Comparison of ENCODE assay signal across 9 cellular contexts in the genomic region with DNA sequence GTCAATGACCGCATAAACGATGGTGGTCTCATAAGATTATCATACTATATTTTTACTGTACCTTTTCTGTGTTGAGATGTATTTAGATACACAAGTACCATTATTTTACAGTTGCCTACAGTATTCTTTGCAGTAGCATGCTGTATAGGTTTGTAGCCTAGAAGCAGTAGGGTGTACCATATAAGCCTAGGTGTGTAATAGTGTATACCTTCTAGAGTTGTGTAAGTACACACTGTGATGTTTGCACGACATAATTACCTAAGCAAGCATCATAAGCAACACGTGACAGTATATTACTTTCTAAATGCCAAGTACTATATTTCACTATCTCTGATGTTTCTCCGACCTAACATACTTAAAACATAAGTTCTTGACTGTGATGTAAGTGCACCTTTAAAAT. TPM values are rescaled to one million over a fixed set of nuclear protein-coding genes. Genes with fewer than 3 reads are reported as not detected.
DNase-seq lines count a peak whose midpoint lies in the region; FAIRE-seq and TF ChIP-seq lines count a peak whose summit lies in the region.
"Had no signal": no experiment of that assay in that cellular context is flagged by ENCODE, and none has a peak within 500 bp of the region (broad histone marks: within the 10 kb centered on the region; RNA-seq: fewer than 3 reads in every experiment).

No MANE protein-coding gene starts in this region.

- intact Hi-C loops in ascending aorta (cut with DNase I), result no loop called here
- intact Hi-C loops in spleen (cut with DNase I; ENCODE audit: low total_unique reads), result no loop called here
- intact Hi-C loops in Caco-2 (cut with micrococcal nuclease; ENCODE audit: unreplicated experiment), result no loop called here

- H3K4me3 ChIP-seq in HUES48 (ENCODE audit: low read depth, low read length) (peak overlapping the region; percentile 38; the same call in 1 of the 2 replicates), ascending aorta (peak overlapping the region; percentile 58 to 60), keratinocyte (ENCODE audit: control insufficient read depth in 2 of 3, extremely low read depth in 1 of 3, insufficient read depth in 2 of 3, low read depth in 1 of 3, low read length in 3 of 3) (peak overlapping the region; percentile 33 to 76 (median 67)), spleen (peak overlapping the region; percentile 3 to 69 (median 44)), Caco-2 (ENCODE audit: low read depth, low read length) (no peak overlapping the region)

- no TSS peak for BruUV-seq in Caco-2 (replicated peaks; lab: Mats Ljungman, UMichigan)

- H3K79me2 ChIP-seq in keratinocyte (ENCODE audit: control insufficient read depth, insufficient read depth, low read length), result peaks cover 33% of the 10 kb centered on the region

- dilution Hi-C loops in keratinocyte (cut with MboI; ENCODE audit: extremely low pct_ligation_motif_present, low sequenced_read_pairs), result no loop called here

- H3K27ac ChIP-seq in HUES48 (ENCODE audit: low read depth, low read length) (no peak overlapping the region), ascending aorta (peak overlapping the region; percentile 62 to 72), keratinocyte (ENCODE audit: control insufficient read depth, insufficient read depth, low read length) (peak overlapping the region; percentile 80), spleen (peak overlapping the region in 7 of 8 donors; percentile 10 to 87 (median 84))

- H3K4me1 ChIP-seq in HUES48 (ENCODE audit: control insufficient read depth, insufficient read depth, low read length), result peaks cover 24% of the 10 kb centered on the region
- peaks cover 0 to 10% of the 10 kb centered on the region in 2 donors for H3K4me1 ChIP-seq in ascending aorta
- H3K4me1 ChIP-seq in keratinocyte (ENCODE audit: control insufficient read depth, extremely low read depth, insufficient read depth, low read length), result peaks cover 9% of the 10 kb centered on the region
- peaks cover 7 to 71% (median 26%) of the 10 kb centered on the region in 6 donors for H3K4me1 ChIP-seq in spleen
- H3K4me1 ChIP-seq in Caco-2, result peaks cover 6% of the 10 kb centered on the region; the same call in 1 of the 2 replicates

- POLR2A ChIA-PET in Caco-2 (lab: Charles Lee), result no interaction called here

- no peak overlapping the region for H3K4me3 Mint-ChIP-seq in Caco-2 (ENCODE audit: unreplicated experiment)

- 0 out of 2 replicates have a peak, but pooled peaks cover 3% of the 10 kb centered on the region for H3K27me3 ChIP-seq in HUES48 (ENCODE audit: control insufficient read depth, insufficient read depth, low read length)
- no peaks in the 10 kb centered on the region for H3K27me3 ChIP-seq in ascending aorta
- no peaks in the 10 kb centered on the region for H3K27me3 ChIP-seq in keratinocyte (ENCODE audit: control insufficient read depth, extremely low read depth, insufficient read depth, low read length)
- H3K27me3 ChIP-seq in spleen (replicated peaks in 1 of 7), result no peaks in the 10 kb centered on the region
- H3K27me3 ChIP-seq in Caco-2 (replicated peaks; ENCODE audit: control insufficient read depth, insufficient read depth, low read length), result no peaks in the 10 kb centered on the region

- no peak for TF ChIP-seq CTCF in ascending aorta (IDR thresholded peaks at IDR 0.05)
- no peak for TF ChIP-seq CTCF in keratinocyte (optimal IDR thresholded peaks at IDR 0.05 in 1 of 3, IDR thresholded peaks at IDR 0.05 in 1 of 3, conservative IDR thresholded peaks at IDR 0.05 in 1 of 3; ENCODE audit: extremely low read depth in 1 of 3, insufficient read depth in 2 of 3, low read length in 3 of 3)
- TF ChIP-seq CTCF in spleen (IDR thresholded peaks at IDR 0.05 in 8 of 11, conservative IDR thresholded peaks at IDR 0.05 in 3 of 11), result no peak
- no peak for TF ChIP-seq CTCF in Caco-2 (IDR thresholded peaks at IDR 0.05; ENCODE audit: insufficient read depth in 1 of 2, low read depth in 1 of 2, low read length in 1 of 2, severe bottlenecking in 1 of 2, unreplicated experiment in 1 of 2)

- no peaks in the 10 kb centered on the region for H3K36me3 ChIP-seq in HUES48 (ENCODE audit: control insufficient read depth, insufficient read depth, low read length)
- no peaks in the 10 kb centered on the region for H3K36me3 ChIP-seq in ascending aorta
- no peaks in the 10 kb centered on the region for H3K36me3 ChIP-seq in keratinocyte (ENCODE audit: control insufficient read depth in 2 of 2, extremely low read depth in 1 of 2, insufficient read depth in 2 of 2, low read length in 2 of 2)
- peaks cover 0 to 11% (median 0%) of the 10 kb centered on the region in 6 donors for H3K36me3 ChIP-seq in spleen
- H3K36me3 ChIP-seq in Caco-2 (ENCODE audit: control insufficient read depth, insufficient read depth, low read length), result no peaks in the 10 kb centered on the region

- no peaks in the 10 kb centered on the region for H3K27me3 Mint-ChIP-seq in Caco-2 (ENCODE audit: insufficient read depth, unreplicated experiment)

- 57 to 74% (median 59%) methylated on average over 5 of the region's 5 CpGs for WGBS in spleen, 5 donors

- CTCF ChIA-PET in Caco-2 (lab: Charles Lee), result no interaction called here

- TF ChIP-seq POLR2A in spleen (IDR thresholded peaks at IDR 0.05), result peak in 1 of 3 donors; percentile 2

- DNase-seq in ascending aorta (ENCODE audit: low spot score in 2 of 2), result no peak
- DNase-seq in keratinocyte (ENCODE audit: low read depth, low spot score), result no peak
- DNase-seq in spleen, result no peak
- DNase-seq in Caco-2, result no peak
- no peak for DNase-seq in NCI-H146 treated with DMSO at 0.1 percent for 48 hours (lab: John Stamatoyannopoulos, UW; ENCODE audit: unreplicated experiment)
- no peak for DNase-seq in AML-193 (lab: John Stamatoyannopoulos, UW)
- DNase-seq in KG1 (lab: John Stamatoyannopoulos, UW), result no peak
- DNase-seq: NCI-H446 treated with DMSO at 0.1 percent for 48 hours had no signal

- H3K4me2 ChIP-seq in keratinocyte (ENCODE audit: control insufficient read depth, extremely low read depth, insufficient read depth, low read depth, low read length), result peak overlapping the region; percentile 89

- H3K9me1 ChIP-seq in keratinocyte (ENCODE audit: control insufficient read depth, extremely low read depth, insufficient read depth, low read length), result no peaks in the 10 kb centered on the region

- H3K9ac ChIP-seq in HUES48 (ENCODE audit: low read depth, low read length) (no peak overlapping the region), keratinocyte (ENCODE audit: control insufficient read depth, extremely low read depth, insufficient read depth, low read length) (peak overlapping the region; percentile 57)

- FAIRE-seq in keratinocyte (lab: Jason Lieb, UNC), result peak; percentile 78

- H2AFZ ChIP-seq in keratinocyte (ENCODE audit: control insufficient read depth, low read length), result no peak overlapping the region

- H4K20me1 ChIP-seq in keratinocyte (ENCODE audit: control insufficient read depth, extremely low read depth, insufficient read depth, low read length), result no peaks in the 10 kb centered on the region

- H3K36me3 Mint-ChIP-seq in Caco-2 (ENCODE audit: insufficient read depth, unreplicated experiment), result no peaks in the 10 kb centered on the region

- H3K9me3 ChIP-seq in HUES48 (ENCODE audit: control insufficient read depth, insufficient read depth, low read length), result no peaks in the 10 kb centered on the region
- no peaks in the 10 kb centered on the region for H3K9me3 ChIP-seq in ascending aorta
- no peaks in the 10 kb centered on the region for H3K9me3 ChIP-seq in keratinocyte (ENCODE audit: control insufficient read depth, low read depth, low read length)
- no peaks in the 10 kb centered on the region for H3K9me3 ChIP-seq in spleen
- no peaks in the 10 kb centered on the region for H3K9me3 ChIP-seq in Caco-2

- H3K27ac Mint-ChIP-seq in Caco-2 (ENCODE audit: unreplicated experiment), result no peak overlapping the region

- no peaks in the 10 kb centered on the region for H3K9me3 Mint-ChIP-seq in Caco-2 (ENCODE audit: unreplicated experiment)

- H3K4me1 Mint-ChIP-seq in Caco-2 (ENCODE audit: low read depth, unreplicated experiment), result no peaks in the 10 kb centered on the region

RNA-seq across cellular contexts. Expression of a gene that starts 2.7 kb away (rescaled TPM):
- total RNA-seq in ascending aorta (35.7 TPM), spleen (10 to 100 TPM; 26.5 to 44.2 (median 32.9) TPM), Caco-2 (2022) (not detected in 2 replicates)
- polyA plus RNA-seq in keratinocyte (6.1 to 20.0 TPM (median 19.2 TPM) in 3 replicates), spleen (10 to 100 TPM; 29.4 to 39.6 (median 33.1) TPM)
- 26.4 TPM for polyA plus RNA-seq in keratinocyte (2011; ENCODE audit: low read depth)
- polyA plus RNA-seq in keratinocyte (2011; cell fraction: cytosol; rRNA removed), result 4.4 and 7.5 TPM in 2 replicates
- polyA plus RNA-seq in keratinocyte (2011; cell fraction: nucleus; rRNA removed), result 33.0 and 36.7 TPM in 2 replicates
- 5.0 and 24.6 TPM in 2 replicates for polyA plus RNA-seq in keratinocyte (2012; ENCODE audit: low replicate concordance)
- polyA minus RNA-seq in keratinocyte, result 1.5 to 6.6 TPM (median 4.6 TPM) in 3 replicates
- 1.3 TPM for polyA minus RNA-seq in keratinocyte (2011; cell fraction: cytosol; rRNA and poly(A)+ RNA removed)
- polyA minus RNA-seq in keratinocyte (2011; cell fraction: nucleus; rRNA and poly(A)+ RNA removed), result 5.0 and 11.1 TPM in 2 replicates

Comparison
In these comparisons a context has a peak if more than half of its experiments do, and no peak if none do; other contexts are left out.
1. RNA of a gene that starts 2.7 kb away (total RNA-seq): 35.7 TPM in ascending aorta (single experiment) and 26.5 to 44.2 TPM in spleen; not detected in Caco-2; every median in the first group is over 10 times any median in the second.